Comparison of ENCODE assay signal across 26 cellular contexts in genomic region chr22:44678980-44679647, GRCh38. TPM values are rescaled to one million over a fixed set of nuclear protein-coding genes. Genes with fewer than 3 reads are reported as not detected.
DNase-seq lines count a peak whose midpoint lies in the region; ATAC-seq and TF ChIP-seq lines count a peak whose summit lies in the region.
"Had no signal": no experiment of that assay in that cellular context is flagged by ENCODE, and none has a peak within 500 bp of the region (broad histone marks: within the 10 kb centered on the region; RNA-seq: fewer than 3 reads in every experiment).

No MANE protein-coding gene starts in this region.

- H3K9me2 ChIP-seq in Loucy (replicated peaks; ENCODE audit: low read depth, low read length): no peaks in the 10 kb centered on the region
- H3K9me2 ChIP-seq in hepatocyte (replicated peaks; ENCODE audit: insufficient read depth): no peaks in the 10 kb centered on the region

- no peaks in the 10 kb centered on the region for H3F3A ChIP-seq in Loucy (ENCODE audit: low read depth)

- ATAC-seq in right cardiac atrium (no peak), GM21515 (IDR thresholded peaks at IDR 0.05; ENCODE audit: unreplicated experiment) (no peak)
- ATAC-seq in stimulated activated effector memory CD8-positive, alpha-beta T cell treated with anti-CD3 and anti-CD28 coated beads, Interleukin-12 subunit alpha, Interleukin-12 subunit beta, amount 100 ng/mL, for 72 hours: no peak
- ATAC-seq: GM12878 had no signal

- TF ChIP-seq CTCF in left ventricle myocardium inferior (IDR thresholded peaks at IDR 0.05; ENCODE audit: borderline replicate concordance): no peak
- TF ChIP-seq CTCF in Loucy (conservative IDR thresholded peaks at IDR 0.05; ENCODE audit: low read length): no peak
- TF ChIP-seq CTCF in hepatocyte (IDR thresholded peaks at IDR 0.05; ENCODE audit: poor library complexity): no peak

- H3K9me3 Mint-ChIP-seq in stimulated activated effector memory CD8-positive, alpha-beta T cell treated with anti-CD3 and anti-CD28 coated beads, Interleukin-12 subunit alpha, Interleukin-12 subunit beta, amount 100 ng/mL, for 72 hours: no peaks in the 10 kb centered on the region
- H3K9me3 Mint-ChIP-seq: CD4-positive, alpha-beta memory T cell had no signal

- H3K79me2 ChIP-seq in Loucy (ENCODE audit: insufficient read depth, low read length): peaks cover 32% of the 10 kb centered on the region
- H3K79me2 ChIP-seq in hepatocyte: peaks cover 70% of the 10 kb centered on the region

- H3K27ac ChIP-seq in right cardiac atrium (ENCODE audit: low read length): no peak overlapping the region
- no peak overlapping the region for H3K27ac ChIP-seq in left ventricle myocardium inferior (replicated peaks)
- H3K27ac ChIP-seq in hepatocyte: no peak overlapping the region
- H3K27ac ChIP-seq: SJSA1 had no signal

- H3K4me1 ChIP-seq in right cardiac atrium (ENCODE audit: control insufficient read depth, insufficient read depth, low read length) (no peaks in the 10 kb centered on the region), left ventricle myocardium inferior (peaks cover 9% of the 10 kb centered on the region), Loucy (ENCODE audit: insufficient read depth, low read length, poor library complexity, severe bottlenecking) (peaks cover 64% of the 10 kb centered on the region), hepatocyte (ENCODE audit: insufficient read depth) (peaks cover 10% of the 10 kb centered on the region)
- H3K4me1 ChIP-seq: SJSA1 had no signal

- H3K9me3 ChIP-seq in right cardiac atrium (ENCODE audit: control insufficient read depth, low read length) (no peaks in the 10 kb centered on the region), left ventricle myocardium inferior (replicated peaks) (no peaks in the 10 kb centered on the region), Loucy (ENCODE audit: insufficient read depth, low read depth, low read length) (no peaks in the 10 kb centered on the region), hepatocyte (ENCODE audit: low read depth) (no peaks in the 10 kb centered on the region)
- H3K9me3 ChIP-seq: SJSA1 had no signal

- H3K4me3 ChIP-seq in right cardiac atrium (ENCODE audit: low read length): no peak overlapping the region
- H3K4me3 ChIP-seq in left ventricle myocardium inferior: no peak overlapping the region
- H3K4me3 ChIP-seq in Loucy (ENCODE audit: low read length, poor library complexity, severe bottlenecking): peak overlapping the region; percentile 9
- H3K4me3 ChIP-seq in hepatocyte: no peak overlapping the region
- H3K4me3 ChIP-seq: GM12878, SJSA1 had no signal

- peaks cover 78% of the 10 kb centered on the region for H3K4me1 Mint-ChIP-seq in stimulated activated effector memory CD8-positive, alpha-beta T cell treated with anti-CD3 and anti-CD28 coated beads, Interleukin-12 subunit alpha, Interleukin-12 subunit beta, amount 100 ng/mL, for 72 hours

- H3K4me2 ChIP-seq in Loucy (ENCODE audit: low read depth, low read length, poor library complexity, severe bottlenecking) (peak overlapping the region; percentile 54), hepatocyte (peak overlapping the region; percentile 78)

- H4K20me1 ChIP-seq in Loucy (ENCODE audit: insufficient read depth, low read length, poor library complexity, severe bottlenecking): no peaks in the 10 kb centered on the region
- H4K20me1 ChIP-seq in hepatocyte (ENCODE audit: insufficient read depth, poor library complexity, severe bottlenecking): peaks cover 13% of the 10 kb centered on the region

- peak overlapping the region; percentile 56 for H3K27ac Mint-ChIP-seq in stimulated activated effector memory CD8-positive, alpha-beta T cell treated with anti-CD3 and anti-CD28 coated beads, Interleukin-12 subunit alpha, Interleukin-12 subunit beta, amount 100 ng/mL, for 72 hours

- H2AFZ ChIP-seq in Loucy (ENCODE audit: low read length) (no peak overlapping the region), hepatocyte (no peak overlapping the region)

- 90% methylated on average over 14 of the region's 14 CpGs for WGBS in right cardiac atrium
- WGBS in hepatocyte (ENCODE audit: low lambda C conversion rate, missing lambda C conversion rate): 85% methylated on average over 14 of the region's 14 CpGs

- intact Hi-C loops in right cardiac atrium (cut with DNase I): no loop called here
- intact Hi-C loops in left ventricle myocardium inferior (cut with micrococcal nuclease): no loop called here

- H3K4me3 Mint-ChIP-seq in stimulated activated effector memory CD8-positive, alpha-beta T cell treated with anti-CD3 and anti-CD28 coated beads, Interleukin-12 subunit alpha, Interleukin-12 subunit beta, amount 100 ng/mL, for 72 hours: no peak overlapping the region
- H3K4me3 Mint-ChIP-seq: CD4-positive, alpha-beta memory T cell had no signal

- no peaks in the 10 kb centered on the region for H3K27me3 ChIP-seq in right cardiac atrium (ENCODE audit: control insufficient read depth, insufficient read depth)
- H3K27me3 ChIP-seq in left ventricle myocardium inferior (ENCODE audit: low read depth): peaks cover 4% of the 10 kb centered on the region
- H3K27me3 ChIP-seq in Loucy (ENCODE audit: insufficient read depth, low read length, poor library complexity, severe bottlenecking): no peaks in the 10 kb centered on the region
- H3K27me3 ChIP-seq in hepatocyte: no peaks in the 10 kb centered on the region
- H3K27me3 ChIP-seq: SJSA1 had no signal

- H3K9ac ChIP-seq in Loucy (ENCODE audit: low read depth, low read length, poor library complexity, severe bottlenecking): no peak overlapping the region

- peak in 2 of 3 donors; percentile 16 to 21 for DNase-seq in right cardiac atrium
- DNase-seq in left ventricle myocardium inferior: no peak
- no peak for DNase-seq in hepatocyte (ENCODE audit: low spot score)
- DNase-seq in stimulated activated effector memory CD8-positive, alpha-beta T cell treated with anti-CD3 and anti-CD28 coated beads, Interleukin-12 subunit alpha, Interleukin-12 subunit beta, amount 100 ng/mL, for 72 hours (ENCODE audit: low spot score in 2 of 2): no peak
- DNase-seq in NCI-H2227 (lab: John Stamatoyannopoulos, UW; ENCODE audit: unreplicated experiment): no peak
- DNase-seq: C1 segment of cervical spinal cord; CD4-positive, alpha-beta memory T cell; DMS 273 treated with DMSO at 0.1 percent for 48 hours; DMS79; EL; GDM1; KG1; MM.1S; NCI-H1048; NCI-H1417; NCI-H1694 treated with DMSO at 0.1 percent for 48 hours; NCI-H2081; NCI-H226; NCI-H510A; NCI-H69; Right ventricle myocardium superior; RPMI8226 had no signal

- H3K36me3 Mint-ChIP-seq in stimulated activated effector memory CD8-positive, alpha-beta T cell treated with anti-CD3 and anti-CD28 coated beads, Interleukin-12 subunit alpha, Interleukin-12 subunit beta, amount 100 ng/mL, for 72 hours: peaks cover 10% of the 10 kb centered on the region
- H3K36me3 Mint-ChIP-seq: CD4-positive, alpha-beta memory T cell had no signal

- H3K36me3 ChIP-seq in left ventricle myocardium inferior (no peaks in the 10 kb centered on the region), Loucy (ENCODE audit: insufficient read depth, low read length) (no peaks in the 10 kb centered on the region), hepatocyte (replicated peaks; ENCODE audit: insufficient read depth, low read depth) (no peaks in the 10 kb centered on the region)
- H3K36me3 ChIP-seq: SJSA1 had no signal

RNA-seq across cellular contexts. Expression of gene PRR5, which starts 22.9 kb away (rescaled TPM):
- total RNA-seq in right cardiac atrium (10 to 100 TPM in 1 of 4 donors, 1 to 10 TPM in 3; 6.9 to 10.9 (median 9.5) TPM), left ventricle myocardium inferior (2.9 TPM), hepatocyte (44.2 and 65.1 TPM in 2 replicates)
- polyA plus RNA-seq in right cardiac atrium (6.1 TPM), hepatocyte (84.9 and 91.2 TPM in 2 replicates)

Comparison
In these comparisons a context has a peak if more than half of its experiments do, and no peak if none do; other contexts are left out.
1. DNase-seq: peak in right cardiac atrium (2 of 3); none in left ventricle myocardium inferior (single experiment), hepatocyte (single experiment), stimulated activated effector memory CD8-positive, alpha-beta T cell treated with anti-CD3 and anti-CD28 coated beads, Interleukin-12 subunit alpha, Interleukin-12 subunit beta, amount 100 ng/mL, for 72 hours (0 of 2) and NCI-H2227 (single experiment).